In the genomic region with DNA sequence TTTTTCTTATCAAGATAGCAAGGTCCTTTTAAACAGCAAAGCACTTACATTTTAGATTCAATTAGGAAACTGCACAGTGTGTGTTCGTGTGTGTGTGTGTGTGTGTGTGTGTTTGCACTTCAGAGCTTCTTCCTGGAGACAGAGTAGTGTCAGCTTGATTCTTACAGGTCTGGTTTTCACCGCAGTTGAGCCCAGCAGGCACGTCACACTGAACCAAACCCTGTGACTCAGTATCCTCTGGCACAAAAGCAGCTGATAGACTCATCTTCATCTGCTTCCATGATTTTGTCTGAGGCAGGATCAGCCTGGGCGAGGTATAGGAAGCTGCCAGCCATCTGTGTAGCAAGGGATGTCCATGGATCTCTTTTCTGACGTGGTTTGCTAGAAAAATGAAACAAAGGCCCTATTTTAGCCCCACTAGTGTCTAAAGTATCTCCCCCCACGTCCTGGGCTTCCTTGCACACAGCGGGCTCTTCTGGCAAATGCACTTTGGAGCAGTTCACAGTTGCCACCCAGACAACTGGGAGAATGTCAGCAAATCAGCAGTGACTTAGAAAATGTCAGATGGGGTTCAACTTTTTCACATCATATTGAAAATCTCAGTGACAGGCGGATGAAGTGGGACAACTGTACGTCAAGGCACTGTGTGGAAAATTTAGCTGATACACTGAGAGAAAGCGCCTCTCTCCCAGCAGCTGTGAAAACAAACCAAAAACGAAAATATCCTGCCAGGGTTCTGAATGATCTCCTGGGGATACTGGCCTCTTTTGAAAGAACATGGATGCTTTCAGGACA, we compare ENCODE assay signal across 12 cellular contexts.
A peak's percentile ranks its signal among the peaks of the same experiment; 100 is the strongest.
DNase-seq lines count a peak whose midpoint lies in the region; ATAC-seq and TF ChIP-seq lines count a peak whose summit lies in the region.
"Had no signal": no experiment of that assay in that cellular context is flagged by ENCODE, and none has a peak within 500 bp of the region (broad histone marks: within the 10 kb centered on the region; RNA-seq: fewer than 3 reads in every experiment).

No MANE protein-coding gene starts in this region.

- no peaks in the 10 kb centered on the region for H3K9me3 ChIP-seq in upper lobe of right lung

- H3K27me3 ChIP-seq in upper lobe of right lung = no peaks in the 10 kb centered on the region
- H3K27me3 ChIP-seq: cardiac muscle cell had no signal

- intact Hi-C loops in upper lobe of right lung (cut with DNase I) = no loop called here

- DNase-seq in NCI-H345 treated with DMSO at 0.1 percent for 48 hours (lab: John Stamatoyannopoulos, UW; ENCODE audit: unreplicated experiment) = peak; percentile 43
- DNase-seq in epithelial cell of esophagus (ENCODE audit: low read depth) = peak; percentile 68
- peak; percentile 66 for DNase-seq in middle frontal gyrus (ENCODE audit: extremely low spot score, low spot score)
- DNase-seq in upper lobe of right lung = no peak
- no peak for DNase-seq in cerebellar cortex (ENCODE audit: low spot score)
- DNase-seq in SW 1271 (lab: John Stamatoyannopoulos, UW) = no peak
- DNase-seq: activated CD4-positive, alpha-beta T cell treated with anti-CD3 and anti-CD28 coated beads, Interleukin-2, amount 50 U/mL, for 1 hour; CD4-positive, alpha-beta T cell; stimulated activated naive CD4-positive, alpha-beta T cell treated with Interleukin-2 at 50 U/mL for 16 hours; T-helper 1 cell had no signal

- peaks cover 12% of the 10 kb centered on the region for H3K4me1 ChIP-seq in upper lobe of right lung

- H3K27ac ChIP-seq in upper lobe of right lung = peak overlapping the region; percentile 26
- H3K27ac ChIP-seq: cardiac muscle cell had no signal

- TF ChIP-seq CTCF in epithelial cell of esophagus (IDR thresholded peaks at IDR 0.05; ENCODE audit: insufficient read depth, low read depth, low read length, missing control alignments) (no peak), upper lobe of right lung (IDR thresholded peaks at IDR 0.05) (no peak)

- H3K4me3 ChIP-seq in epithelial cell of esophagus (ENCODE audit: low read length) (no peak overlapping the region), upper lobe of right lung (no peak overlapping the region)
- H3K4me3 ChIP-seq: cardiac muscle cell had no signal

- no peaks in the 10 kb centered on the region for H3K36me3 ChIP-seq in upper lobe of right lung
- H3K36me3 ChIP-seq: cardiac muscle cell had no signal

- ATAC-seq in upper lobe of right lung (no peak), HG03439 (IDR thresholded peaks at IDR 0.05; ENCODE audit: unreplicated experiment) (no peak)

Comparison
In these comparisons a context has a peak if more than half of its experiments do, and no peak if none do; other contexts are left out.
1. DNase-seq: peak in NCI-H345 treated with DMSO at 0.1 percent for 48 hours (single experiment), epithelial cell of esophagus (single experiment) and middle frontal gyrus (single experiment); none in upper lobe of right lung (single experiment), cerebellar cortex (single experiment) and SW 1271 (0 of 2).